Comparison of ENCODE assay signal across 25 cellular contexts in the genomic region with DNA sequence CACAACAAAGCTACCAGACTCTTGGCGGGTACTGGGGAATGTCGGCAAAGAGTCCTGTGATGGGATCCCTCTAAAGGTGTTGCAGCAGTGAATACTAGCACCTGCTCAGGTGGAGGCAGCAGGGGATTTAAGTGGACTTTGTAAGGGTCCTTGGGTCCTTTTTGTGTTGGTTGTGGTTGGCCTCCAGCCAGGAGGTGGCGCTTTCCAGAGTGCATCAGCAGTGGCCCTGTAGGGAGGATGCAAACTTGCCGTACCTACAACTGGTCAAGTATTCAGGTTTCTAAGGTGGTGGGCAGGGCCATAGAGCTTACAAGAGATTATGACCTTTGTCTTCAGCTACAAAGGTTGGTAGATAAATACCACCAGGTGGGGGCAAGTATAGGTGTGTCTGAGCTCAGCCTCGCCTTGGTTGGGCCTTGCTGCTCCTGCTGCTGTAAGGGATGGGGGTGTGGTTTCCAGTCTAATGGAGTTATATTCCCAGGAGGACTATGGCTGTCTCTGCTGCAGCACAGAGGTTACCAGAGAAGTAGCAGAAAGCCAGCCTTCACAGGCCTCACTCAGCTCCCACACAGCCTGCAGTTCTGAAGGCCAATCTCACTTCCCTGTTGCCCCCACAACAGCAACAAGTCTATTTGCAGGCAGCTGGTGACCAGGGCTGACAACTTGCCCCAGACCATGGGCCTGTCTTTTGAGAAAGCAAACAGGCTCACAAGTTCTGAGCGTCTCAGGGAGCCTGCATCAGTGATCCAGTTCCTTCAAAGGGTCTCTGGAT. TPM values are rescaled to one million over a fixed set of nuclear protein-coding genes. Genes with fewer than 3 reads are reported as not detected.
DNase-seq lines count a peak whose midpoint lies in the region; ATAC-seq and TF ChIP-seq lines count a peak whose summit lies in the region.
"Had no signal": no experiment of that assay in that cellular context is flagged by ENCODE, and none has a peak within 500 bp of the region (broad histone marks: within the 10 kb centered on the region; RNA-seq: fewer than 3 reads in every experiment).

No MANE protein-coding gene starts in this region.

- no peaks in the 10 kb centered on the region for H3K9me2 ChIP-seq in PC-3 (replicated peaks; ENCODE audit: low read length)

- H3K4me1 ChIP-seq in HUES48 (ENCODE audit: control insufficient read depth, insufficient read depth, low read length) (no peaks in the 10 kb centered on the region), PC-3 (ENCODE audit: insufficient read depth, low read length) (no peaks in the 10 kb centered on the region)

- H2AFZ ChIP-seq in PC-3 (ENCODE audit: low read length) = no peak overlapping the region

- intact Hi-C loops in PC-3 (cut with micrococcal nuclease) = loop anchor here (10.0 kb wide), 1 partner anchor 53 kb away; no protein-coding TSS in a partner anchor

- no peaks in the 10 kb centered on the region for H4K20me1 ChIP-seq in PC-3 (ENCODE audit: low read length)

- no peak overlapping the region for H3K9ac ChIP-seq in HUES48 (ENCODE audit: low read depth, low read length)
- no peak overlapping the region for H3K9ac ChIP-seq in PC-3 (ENCODE audit: low read length)

- CTCF ChIA-PET in PC-3 (lab: Charles Lee) = no interaction called here

- DNase-seq in PC-3 (no peak), NCI-H82 (lab: John Stamatoyannopoulos, UW) (no peak), SIG-M5 treated with dmso at 0.1 percent for 504 hours (lab: John Stamatoyannopoulos, UW; ENCODE audit: unreplicated experiment) (no peak)
- DNase-seq in stimulated activated naive B cell treated with anti-CD40 and anti-IgM and Interleukin-4, amounts not matched to agents 10 μg/mL and 1 μg/mL and 100 μg/mL, for 72 hours = no peak
- no peak for DNase-seq in stimulated activated CD4-positive, alpha-beta T cell treated with anti-CD3 and anti-CD28 coated beads, Interleukin-4, amount 100 ng/mL, for 1 hour
- DNase-seq: C1 segment of cervical spinal cord; CD8-positive, alpha-beta T cell; GOT3; HCEC 1CT; Karpas-422; NCI-H1048; NCI-H146; NCI-H2029; NCI-H226; NCI-H510A treated with DMSO at 0.1 percent for 48 hours; NCI-H748 treated with DMSO at 0.1 percent for 48 hours; Right ventricle myocardium superior; SW 1271; T-helper 2 cell had no signal

- no peak overlapping the region for H3K4me3 Mint-ChIP-seq in stimulated activated naive B cell treated with anti-CD40 and anti-IgM and Interleukin-4, amounts not matched to agents 10 μg/mL and 1 μg/mL and 100 μg/mL, for 72 hours
- H3K4me3 Mint-ChIP-seq: CD8-positive, alpha-beta T cell had no signal

- no peaks in the 10 kb centered on the region for H3K36me3 ChIP-seq in HUES48 (ENCODE audit: control insufficient read depth, insufficient read depth, low read length)
- no peaks in the 10 kb centered on the region for H3K36me3 ChIP-seq in PC-3 (ENCODE audit: low read depth, low read length)

- TF ChIP-seq CTCF in GM12872 (IDR thresholded peaks at IDR 0.05; ENCODE audit: insufficient read depth, low read depth, low read length) = 0 out of 3 replicates have a peak, but pooled peaks have one; percentile 4
- peak; percentile 17; the same call in 1 of the 2 replicates for TF ChIP-seq CTCF in PC-3 (conservative IDR thresholded peaks at IDR 0.05; ENCODE audit: low read depth, low read length)

- H3K27ac Mint-ChIP-seq in stimulated activated naive B cell treated with anti-CD40 and anti-IgM and Interleukin-4, amounts not matched to agents 10 μg/mL and 1 μg/mL and 100 μg/mL, for 72 hours = peak overlapping the region; percentile 31
- H3K27ac Mint-ChIP-seq: CD8-positive, alpha-beta T cell had no signal

- no peak for ATAC-seq in PC-3
- ATAC-seq in stimulated activated naive B cell treated with anti-CD40 and anti-IgM and Interleukin-4, amounts not matched to agents 10 μg/mL and 1 μg/mL and 100 μg/mL, for 72 hours (replicated peaks) = peak; percentile 68 to 90
- ATAC-seq: CD8-positive, alpha-beta T cell had no signal

- H3F3A ChIP-seq in PC-3 (ENCODE audit: low read length, unreplicated experiment) = no peaks in the 10 kb centered on the region

- no peaks in the 10 kb centered on the region for H3K79me2 ChIP-seq in PC-3 (ENCODE audit: low read length)

- peaks cover 93% of the 10 kb centered on the region for H3K9me3 ChIP-seq in HUES48 (ENCODE audit: control insufficient read depth, insufficient read depth, low read length)
- 0 out of 2 replicates have a peak, but pooled peaks cover 7% of the 10 kb centered on the region for H3K9me3 ChIP-seq in PC-3 (ENCODE audit: low read length)

- H3K27me3 ChIP-seq in HUES48 (ENCODE audit: control insufficient read depth, insufficient read depth, low read length) = no peaks in the 10 kb centered on the region
- no peaks in the 10 kb centered on the region for H3K27me3 ChIP-seq in PC-3 (ENCODE audit: low read length)

- no peaks in the 10 kb centered on the region for H3K27me3 Mint-ChIP-seq in stimulated activated naive B cell treated with anti-CD40 and anti-IgM and Interleukin-4, amounts not matched to agents 10 μg/mL and 1 μg/mL and 100 μg/mL, for 72 hours

- POLR2A ChIA-PET in PC-3 (lab: Charles Lee; ENCODE audit: unreplicated experiment) = no interaction called here

- no TSS peak for BruUV-seq in PC-3 (replicated peaks; lab: Mats Ljungman, UMichigan)

- H3K4me1 Mint-ChIP-seq in stimulated activated naive B cell treated with anti-CD40 and anti-IgM and Interleukin-4, amounts not matched to agents 10 μg/mL and 1 μg/mL and 100 μg/mL, for 72 hours = peaks cover 5 to 17% of the 10 kb centered on the region in 2 donors

- H3K9me3 Mint-ChIP-seq in stimulated activated naive B cell treated with anti-CD40 and anti-IgM and Interleukin-4, amounts not matched to agents 10 μg/mL and 1 μg/mL and 100 μg/mL, for 72 hours = peaks cover 4 to 8% of the 10 kb centered on the region in 2 donors

- H3K4me3 ChIP-seq in HUES48 (ENCODE audit: low read depth, low read length) (peak overlapping the region; percentile 17; the same call in 1 of the 2 replicates), PC-3 (ENCODE audit: low read length) (no peak overlapping the region)
- H3K4me3 ChIP-seq: SK-N-MC had no signal

- H3K36me3 Mint-ChIP-seq in stimulated activated naive B cell treated with anti-CD40 and anti-IgM and Interleukin-4, amounts not matched to agents 10 μg/mL and 1 μg/mL and 100 μg/mL, for 72 hours = no peaks in the 10 kb centered on the region
- H3K36me3 Mint-ChIP-seq: CD8-positive, alpha-beta T cell had no signal

- H3K27ac ChIP-seq in HUES48 (ENCODE audit: low read depth, low read length) (no peak overlapping the region), PC-3 (ENCODE audit: low read length) (no peak overlapping the region)
- H3K27ac ChIP-seq: SK-N-MC had no signal

- no peak overlapping the region for H3K4me2 ChIP-seq in PC-3 (ENCODE audit: low read length)

RNA-seq across cellular contexts. Expression of a gene that starts 7.3 kb away (rescaled TPM):
- total RNA-seq in PC-3 (2014; rRNA removed) = not detected in 2 replicates
- total RNA-seq: CD8-positive, alpha-beta T cell; Daoy; MCF 10A; Right ventricle myocardium superior; RPMI7951 had no signal

RNA-seq across cellular contexts. Expression of a gene that starts 22.4 kb away (rescaled TPM):
- not detected in 2 replicates for total RNA-seq in PC-3 (2014; rRNA removed)
- total RNA-seq: CD8-positive, alpha-beta T cell; Daoy; MCF 10A; Right ventricle myocardium superior; RPMI7951 had no signal

RNA-seq across cellular contexts. Expression of a gene that starts 44.8 kb away (rescaled TPM):
- not detected in 2 replicates for total RNA-seq in PC-3 (2014; rRNA removed)
- total RNA-seq: CD8-positive, alpha-beta T cell; Daoy; MCF 10A; Right ventricle myocardium superior; RPMI7951 had no signal

RNA-seq across cellular contexts. Expression of a gene that starts 57.3 kb away (rescaled TPM):
- total RNA-seq in PC-3 (2014; rRNA removed) = not detected in 2 replicates
- total RNA-seq: CD8-positive, alpha-beta T cell; MCF 10A; Right ventricle myocardium superior; RPMI7951 had no signal
